In the genomic region with DNA sequence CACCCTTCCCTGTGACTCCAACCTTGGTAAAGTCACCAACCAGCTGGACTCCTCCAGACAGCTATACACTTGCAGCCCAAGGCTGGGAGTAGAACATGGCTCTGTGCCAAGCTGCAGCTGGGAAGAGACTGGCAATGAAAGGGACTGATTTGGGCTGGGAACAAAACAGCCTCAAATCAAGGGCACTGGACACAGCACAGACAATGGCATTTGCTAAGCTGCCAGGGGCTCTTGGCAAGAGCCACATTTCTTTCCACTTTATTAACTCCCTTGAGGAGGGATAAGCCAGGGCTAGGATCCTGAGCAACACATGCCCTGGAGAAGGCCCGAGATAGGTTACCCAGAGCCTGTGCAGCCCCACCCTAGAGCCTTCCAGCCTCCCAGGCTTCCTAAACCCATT, we compare ENCODE assay signal across 1 cellular context.
TF ChIP-seq lines count a peak whose summit lies in the region.

No MANE protein-coding gene starts in this region.

TF ChIP-seq in WTC11, 78 proteins besides CTCF, POLR2A, EP300 and RAD21 (continued from another document):
- TF ChIP-seq, protein P1, sequence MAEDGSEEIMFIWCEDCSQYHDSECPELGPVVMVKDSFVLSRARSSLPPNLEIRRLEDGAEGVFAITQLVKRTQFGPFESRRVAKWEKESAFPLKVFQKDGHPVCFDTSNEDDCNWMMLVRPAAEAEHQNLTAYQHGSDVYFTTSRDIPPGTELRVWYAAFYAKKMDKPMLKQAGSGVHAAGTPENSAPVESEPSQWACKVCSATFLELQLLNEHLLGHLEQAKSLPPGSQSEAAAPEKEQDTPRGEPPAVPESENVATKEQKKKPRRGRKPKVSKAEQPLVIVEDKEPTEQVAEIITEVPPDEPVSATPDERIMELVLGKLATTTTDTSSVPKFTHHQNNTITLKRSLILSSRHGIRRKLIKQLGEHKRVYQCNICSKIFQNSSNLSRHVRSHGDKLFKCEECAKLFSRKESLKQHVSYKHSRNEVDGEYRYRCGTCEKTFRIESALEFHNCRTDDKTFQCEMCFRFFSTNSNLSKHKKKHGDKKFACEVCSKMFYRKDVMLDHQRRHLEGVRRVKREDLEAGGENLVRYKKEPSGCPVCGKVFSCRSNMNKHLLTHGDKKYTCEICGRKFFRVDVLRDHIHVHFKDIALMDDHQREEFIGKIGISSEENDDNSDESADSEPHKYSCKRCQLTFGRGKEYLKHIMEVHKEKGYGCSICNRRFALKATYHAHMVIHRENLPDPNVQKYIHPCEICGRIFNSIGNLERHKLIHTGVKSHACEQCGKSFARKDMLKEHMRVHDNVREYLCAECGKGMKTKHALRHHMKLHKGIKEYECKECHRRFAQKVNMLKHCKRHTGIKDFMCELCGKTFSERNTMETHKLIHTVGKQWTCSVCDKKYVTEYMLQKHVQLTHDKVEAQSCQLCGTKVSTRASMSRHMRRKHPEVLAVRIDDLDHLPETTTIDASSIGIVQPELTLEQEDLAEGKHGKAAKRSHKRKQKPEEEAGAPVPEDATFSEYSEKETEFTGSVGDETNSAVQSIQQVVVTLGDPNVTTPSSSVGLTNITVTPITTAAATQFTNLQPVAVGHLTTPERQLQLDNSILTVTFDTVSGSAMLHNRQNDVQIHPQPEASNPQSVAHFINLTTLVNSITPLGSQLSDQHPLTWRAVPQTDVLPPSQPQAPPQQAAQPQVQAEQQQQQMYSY (CRISPR knock-in tag; IDR thresholded peaks at IDR 0.05), result no peak
- TF ChIP-seq, protein P2, sequence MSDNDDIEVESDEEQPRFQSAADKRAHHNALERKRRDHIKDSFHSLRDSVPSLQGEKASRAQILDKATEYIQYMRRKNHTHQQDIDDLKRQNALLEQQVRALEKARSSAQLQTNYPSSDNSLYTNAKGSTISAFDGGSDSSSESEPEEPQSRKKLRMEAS (CRISPR knock-in tag; IDR thresholded peaks at IDR 0.05), result no peak
